In genomic region chr6:32037598-32038524, GRCh38 we compare ENCODE assay signal across 1 cellular context. TPM values are rescaled to one million over a fixed set of nuclear protein-coding genes. Genes with fewer than 3 reads are reported as not detected.
"Had no signal": no experiment of that assay in that cellular context is flagged by ENCODE, and none has a peak within 500 bp of the region (broad histone marks: within the 10 kb centered on the region; RNA-seq: fewer than 3 reads in every experiment).

Gene CYP21A2 (plus strand): TSS chr6:32038415. CDS start chr6:32038423, 8 bp downstream.

RNA-seq across cellular contexts. Expression of gene CYP21A2, which starts in this region (rescaled TPM):
- total RNA-seq: epithelial cell of proximal tubule had no signal
